In the genomic region with DNA sequence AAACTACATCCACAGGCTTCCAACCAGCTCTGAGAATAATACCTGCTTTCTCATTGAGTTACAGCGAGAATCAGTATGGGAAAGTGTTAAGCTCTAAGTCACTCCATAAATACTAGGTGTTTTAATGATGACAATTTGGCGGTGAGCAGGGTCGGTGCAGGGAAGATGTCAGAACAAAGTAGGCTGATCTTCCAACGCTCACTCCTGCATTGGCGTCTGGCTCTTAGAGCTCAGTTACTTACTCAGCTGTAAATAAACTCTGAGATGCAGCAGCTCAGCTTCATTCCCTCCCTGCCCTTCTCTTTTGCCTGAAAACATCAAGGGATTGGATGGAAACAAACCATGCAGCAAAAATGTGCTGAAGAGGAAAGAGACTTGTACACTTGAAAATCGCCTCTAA, we compare ENCODE assay signal across 15 cellular contexts.
DNase-seq lines count a peak whose midpoint lies in the region; ATAC-seq and TF ChIP-seq lines count a peak whose summit lies in the region.
"Had no signal": no experiment of that assay in that cellular context is flagged by ENCODE, and none has a peak within 500 bp of the region (broad histone marks: within the 10 kb centered on the region; RNA-seq: fewer than 3 reads in every experiment).

No MANE protein-coding gene starts in this region.

- no peaks in the 10 kb centered on the region for H3K79me2 ChIP-seq in OCI-LY7 (ENCODE audit: insufficient read depth, low read depth, low read length)

- H3K27me3 Mint-ChIP-seq in nephron progenitor cell (ENCODE audit: low read depth, poor library complexity) = peaks cover 2% of the 10 kb centered on the region

- POLR2A ChIA-PET in OCI-LY7 (lab: Charles Lee) = interaction anchor here (0.6 to 1.2 kb wide), 2 partner anchors 18 to 456 kb away, joined by 4 read pairs; no protein-coding TSS in a partner anchor

- no peak overlapping the region for H3K4me2 ChIP-seq in OCI-LY7 (ENCODE audit: low read length)

- peak overlapping the region; percentile 53 for H3K27ac Mint-ChIP-seq in nephron progenitor cell
- H3K27ac Mint-ChIP-seq: activated CD4-positive, alpha-beta memory T cell treated with anti-CD3 and anti-CD28 coated beads, Interleukin-2, amount 10 ng/mL, durations not matched to agents 7 days and 5 days; activated naive CD4-positive, alpha-beta T cell treated with anti-CD3 and anti-CD28 coated beads, Interleukin-2, amount 10 ng/mL, durations not matched to agents 7 days and 5 days had no signal

- H3K36me3 ChIP-seq in OCI-LY7 (ENCODE audit: insufficient read depth, low read length) (no peaks in the 10 kb centered on the region), thoracic aorta (no peaks in the 10 kb centered on the region), stomach (no peaks in the 10 kb centered on the region)

- H3K9me2 ChIP-seq in OCI-LY7 (ENCODE audit: insufficient read depth, low read length) = no peaks in the 10 kb centered on the region

- H3K9me3 ChIP-seq in OCI-LY7 (ENCODE audit: low read length) (no peaks in the 10 kb centered on the region), thoracic aorta (no peaks in the 10 kb centered on the region), stomach (no peaks in the 10 kb centered on the region)

- no peaks in the 10 kb centered on the region for H3K36me3 Mint-ChIP-seq in nephron progenitor cell (ENCODE audit: low read depth)
- H3K36me3 Mint-ChIP-seq: activated naive CD4-positive, alpha-beta T cell treated with anti-CD3 and anti-CD28 coated beads, Interleukin-2, amount 10 ng/mL, durations not matched to agents 7 days and 5 days had no signal

- 42 to 64% (median 56%) methylated on average over 6 of the region's 6 CpGs for WGBS in stomach, 5 donors

- no peak overlapping the region for H3K4me3 Mint-ChIP-seq in nephron progenitor cell
- H3K4me3 Mint-ChIP-seq: activated CD4-positive, alpha-beta memory T cell treated with anti-CD3 and anti-CD28 coated beads, Interleukin-2, amount 10 ng/mL, durations not matched to agents 7 days and 5 days; activated naive CD4-positive, alpha-beta T cell treated with anti-CD3 and anti-CD28 coated beads, Interleukin-2, amount 10 ng/mL, durations not matched to agents 7 days and 5 days had no signal

- no peak overlapping the region for H3K4me3 ChIP-seq in OCI-LY7 (ENCODE audit: low read depth, low read length, poor library complexity, severe bottlenecking)
- no peak overlapping the region for H3K4me3 ChIP-seq in thoracic aorta
- H3K4me3 ChIP-seq in stomach = no peak overlapping the region

- no TSS peak for BruUV-seq in OCI-LY7 (replicated peaks; lab: Mats Ljungman, UMichigan)

- H3K4me1 ChIP-seq in OCI-LY7 (ENCODE audit: insufficient read depth, low read length, poor library complexity, severe bottlenecking) (peaks cover 17% of the 10 kb centered on the region), thoracic aorta (ENCODE audit: control insufficient read depth in 1 of 2, low read depth in 2 of 2) (peaks cover 8 to 30% of the 10 kb centered on the region in 2 donors), stomach (peaks cover 0 to 10% (median 3%) of the 10 kb centered on the region in 4 donors)

- DNase-seq in OCI-LY7 (ENCODE audit: low spot score) (no peak), nephron progenitor cell (peak; percentile 7), thoracic aorta (ENCODE audit: low spot score) (no peak), stomach (no peak), mesenteric fat pad (ENCODE audit: low spot score) (no peak), globus pallidus (ENCODE audit: low spot score) (no peak)
- DNase-seq: activated CD4-positive, alpha-beta memory T cell treated with anti-CD3 and anti-CD28 coated beads, Interleukin-2, amount 10 ng/mL, durations not matched to agents 7 days and 5 days; activated naive CD4-positive, alpha-beta T cell treated with anti-CD3 and anti-CD28 coated beads, Interleukin-2, amount 10 ng/mL, durations not matched to agents 7 days and 5 days; activated T-cell treated with anti-CD3 and anti-CD28 coated beads, Interleukin-2, amount 50 U/mL, for 1 hour; cortex of kidney; MV-4-11; stimulated activated CD4-positive, alpha-beta T cell treated with anti-CD3 and anti-CD28 coated beads, Interleukin-4, amount 100 ng/mL, for 24 hours; T-helper 1 cell had no signal

- no peaks in the 10 kb centered on the region for H4K20me1 ChIP-seq in OCI-LY7 (ENCODE audit: insufficient read depth, low read length)

- no peak for TF ChIP-seq EP300 in stomach (IDR thresholded peaks at IDR 0.05)

- H3K9me3 Mint-ChIP-seq in nephron progenitor cell = no peaks in the 10 kb centered on the region
- H3K9me3 Mint-ChIP-seq: activated CD4-positive, alpha-beta memory T cell treated with anti-CD3 and anti-CD28 coated beads, Interleukin-2, amount 10 ng/mL, durations not matched to agents 7 days and 5 days; activated naive CD4-positive, alpha-beta T cell treated with anti-CD3 and anti-CD28 coated beads, Interleukin-2, amount 10 ng/mL, durations not matched to agents 7 days and 5 days had no signal

- CTCF ChIA-PET in OCI-LY7 (lab: Charles Lee; ENCODE audit: unreplicated experiment) = no interaction called here

- H3K4me1 Mint-ChIP-seq in nephron progenitor cell = peaks cover 44% of the 10 kb centered on the region
- H3K4me1 Mint-ChIP-seq: activated CD4-positive, alpha-beta memory T cell treated with anti-CD3 and anti-CD28 coated beads, Interleukin-2, amount 10 ng/mL, durations not matched to agents 7 days and 5 days; activated naive CD4-positive, alpha-beta T cell treated with anti-CD3 and anti-CD28 coated beads, Interleukin-2, amount 10 ng/mL, durations not matched to agents 7 days and 5 days had no signal

- H2AFZ ChIP-seq in OCI-LY7 (ENCODE audit: low read length) = peak overlapping the region; percentile 69; the same call in 1 of the 2 replicates

- intact Hi-C loops in OCI-LY7 (cut with micrococcal nuclease; ENCODE audit: unreplicated experiment) = no loop called here
- intact Hi-C loops in stomach (cut with DNase I; ENCODE audit: low total_unique reads) = no loop called here

- H3K27me3 ChIP-seq in thoracic aorta (replicated peaks; ENCODE audit: insufficient read depth) (no peaks in the 10 kb centered on the region), stomach (peaks cover 0 to 4% (median 4%) of the 10 kb centered on the region in 3 donors)

- no peak for ATAC-seq in thoracic aorta (ENCODE audit: insufficient number of reproducible peaks, low FRiP score, low read depth)
- no peak for ATAC-seq in GM21723 (IDR thresholded peaks at IDR 0.05; ENCODE audit: unreplicated experiment)

- H3K27ac ChIP-seq in OCI-LY7 (ENCODE audit: low read depth, low read length, poor library complexity, severe bottlenecking) (no peak overlapping the region), cingulate gyrus (ENCODE audit: low read depth, low read length) (peak overlapping the region; percentile 31), thoracic aorta (peak overlapping the region; percentile 68 to 83), stomach (no peak overlapping the region)

- TF ChIP-seq CTCF in OCI-LY7 (conservative IDR thresholded peaks at IDR 0.05; ENCODE audit: low read length) (no peak), nephron progenitor cell (IDR thresholded peaks at IDR 0.05) (no peak), thoracic aorta (IDR thresholded peaks at IDR 0.05) (no peak), stomach (IDR thresholded peaks at IDR 0.05) (no peak)

- TF ChIP-seq POLR2A in stomach (IDR thresholded peaks at IDR 0.05) = no peak

Comparison
In these comparisons a context has a peak if more than half of its experiments do, and no peak if none do; other contexts are left out.
1. H3K27ac ChIP-seq: peak in cingulate gyrus (single experiment) and thoracic aorta (2 of 2); none in OCI-LY7 (single experiment) and stomach (0 of 5).